Comparison of ENCODE assay signal across 39 cellular contexts in the genomic region with DNA sequence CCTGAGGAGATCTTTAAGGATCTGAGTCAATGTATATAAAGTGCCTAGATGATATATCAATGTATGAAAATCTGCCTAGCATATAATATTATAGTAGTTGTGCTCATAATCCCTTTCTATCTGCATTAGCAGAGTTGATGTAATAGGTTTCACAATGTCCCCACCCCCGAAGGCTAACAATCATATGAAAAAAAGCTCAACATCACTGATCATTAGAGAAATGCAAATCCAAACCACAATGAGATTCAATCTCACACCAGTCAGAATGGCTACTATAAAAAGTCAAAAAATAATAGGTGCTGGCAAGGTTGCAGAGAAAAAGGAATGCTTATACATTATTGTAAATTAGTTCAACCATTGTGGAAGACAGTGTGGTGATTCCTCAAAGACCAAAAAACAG.
"Had no signal": no experiment of that assay in that cellular context is flagged by ENCODE, and none has a peak within 500 bp of the region (broad histone marks: within the 10 kb centered on the region; RNA-seq: fewer than 3 reads in every experiment).

No MANE protein-coding gene starts in this region.

- H3K4me3 Mint-ChIP-seq: activated naive CD4-positive, alpha-beta T cell treated with anti-CD3 and anti-CD28 coated beads for 36 hours; activated naive CD4-positive, alpha-beta T cell treated with anti-CD3 and anti-CD28 coated beads, Interleukin-2, amount 10 ng/mL, durations not matched to agents 7 days and 5 days; activated naive CD4-positive, alpha-beta T cell treated with anti-CD3 and anti-CD28 coated beads, Interleukin-2, amount 50 U/mL, for 24 hours; activated naive CD8-positive, alpha-beta T cell; activated naive CD8-positive, alpha-beta T cell treated with anti-CD3 and anti-CD28 coated beads for 36 hours; activated naive CD8-positive, alpha-beta T cell treated with anti-CD3 and anti-CD28 coated beads, Interleukin-2, amount 10 ng/mL, durations not matched to agents 7 days and 5 days; activated naive CD8-positive, alpha-beta T cell treated with anti-CD3 and anti-CD28 coated beads, Interleukin-2, amount 50 U/mL, for 24 hours; activated T-cell treated with anti-CD3 and anti-CD28 coated beads, Interleukin-2, amount 50 U/mL, for 72 hours; activated T-helper 1 cell treated with anti-CD3 and anti-CD28 coated beads, Interleukin-12 subunit alpha, Interleukin-12 subunit beta, Interleukin-2, Interleukin-4 antibody, amounts not matched to agents 30 ng/mL and 10 ng/mL and 1 ng/mL, durations not matched to agents 14 hours and 24 hours and 36 hours; activated T-helper 17 cell treated with anti-CD3 and anti-CD28 coated beads, Interleukin-2, amount 50 U/mL, for 72 hours; brain; central memory CD8-positive, alpha-beta T cell had no signal

- H3K36me3 ChIP-seq: adrenal gland, ascending aorta, brain microvascular endothelial cell, breast epithelium, cardiac muscle cell, colonic mucosa had no signal

- H3K27me3 ChIP-seq: adrenal gland, ascending aorta, body of pancreas, brain microvascular endothelial cell, breast epithelium, cardiac muscle cell, colonic mucosa had no signal

- H3K4me3 ChIP-seq: adrenal gland, ascending aorta, body of pancreas, breast epithelium, cardiac muscle cell, colonic mucosa had no signal

- H3K27me3 Mint-ChIP-seq: activated naive CD4-positive, alpha-beta T cell treated with anti-CD3 and anti-CD28 coated beads, Interleukin-2, amount 50 U/mL, for 24 hours; activated naive CD8-positive, alpha-beta T cell; activated naive CD8-positive, alpha-beta T cell treated with anti-CD3 and anti-CD28 coated beads, Interleukin-2, amount 50 U/mL, for 24 hours; activated T-helper 17 cell treated with anti-CD3 and anti-CD28 coated beads, Interleukin-2, amount 50 U/mL, for 72 hours; brain; central memory CD8-positive, alpha-beta T cell had no signal

- H3K36me3 Mint-ChIP-seq: activated naive CD4-positive, alpha-beta T cell treated with anti-CD3 and anti-CD28 coated beads, Interleukin-2, amount 10 ng/mL, durations not matched to agents 7 days and 5 days; activated naive CD4-positive, alpha-beta T cell treated with anti-CD3 and anti-CD28 coated beads, Interleukin-2, amount 50 U/mL, for 24 hours; activated naive CD4-positive, alpha-beta T cell treated with anti-CD3 and anti-CD28 coated beads, Interleukin-2, amount 50 U/mL, for 72 hours; activated naive CD8-positive, alpha-beta T cell; activated naive CD8-positive, alpha-beta T cell treated with anti-CD3 and anti-CD28 coated beads for 36 hours; activated naive CD8-positive, alpha-beta T cell treated with anti-CD3 and anti-CD28 coated beads, Interleukin-2, amount 10 ng/mL, durations not matched to agents 7 days and 5 days; brain had no signal

- ATAC-seq: activated naive CD4-positive, alpha-beta T cell treated with anti-CD3 and anti-CD28 coated beads, Interleukin-2, amount 50 U/mL, for 72 hours; activated naive CD8-positive, alpha-beta T cell treated with anti-CD3 and anti-CD28 coated beads, Interleukin-2, amount 50 U/mL, for 24 hours; activated T-cell treated with anti-CD3 and anti-CD28 coated beads, Interleukin-2, amount 50 U/mL, for 72 hours; activated T-helper 17 cell treated with anti-CD3 and anti-CD28 coated beads, Interleukin-2, amount 50 U/mL, for 72 hours; body of pancreas had no signal

- H3K27ac ChIP-seq: adrenal gland, ascending aorta, body of pancreas, brain microvascular endothelial cell, cardiac muscle cell, colonic mucosa had no signal

- H3K27ac Mint-ChIP-seq: activated naive CD4-positive, alpha-beta T cell treated with anti-CD3 and anti-CD28 coated beads for 36 hours; activated naive CD4-positive, alpha-beta T cell treated with anti-CD3 and anti-CD28 coated beads, Interleukin-2, amount 10 ng/mL, durations not matched to agents 7 days and 5 days; activated naive CD4-positive, alpha-beta T cell treated with anti-CD3 and anti-CD28 coated beads, Interleukin-2, amount 50 U/mL, for 24 hours; activated naive CD4-positive, alpha-beta T cell treated with anti-CD3 and anti-CD28 coated beads, Interleukin-2, amount 50 U/mL, for 72 hours; activated naive CD8-positive, alpha-beta T cell; activated naive CD8-positive, alpha-beta T cell treated with anti-CD3 and anti-CD28 coated beads for 36 hours; activated naive CD8-positive, alpha-beta T cell treated with anti-CD3 and anti-CD28 coated beads, Interleukin-2, amount 10 ng/mL, durations not matched to agents 7 days and 5 days; activated naive CD8-positive, alpha-beta T cell treated with anti-CD3 and anti-CD28 coated beads, Interleukin-2, amount 50 U/mL, for 24 hours; activated T-cell treated with anti-CD3 and anti-CD28 coated beads, Interleukin-2, amount 50 U/mL, for 72 hours; activated T-helper 1 cell treated with anti-CD3 and anti-CD28 coated beads, Interleukin-12 subunit alpha, Interleukin-12 subunit beta, Interleukin-2, Interleukin-4 antibody, amounts not matched to agents 30 ng/mL and 10 ng/mL and 1 ng/mL, durations not matched to agents 14 hours and 24 hours and 36 hours; activated T-helper 17 cell treated with anti-CD3 and anti-CD28 coated beads, Interleukin-2, amount 50 U/mL, for 72 hours; activated T-helper 2 cell treated with anti-CD3 and anti-CD28 coated beads, Interferon-gamma antibody, Interleukin-2, Interleukin-4, amounts not matched to agents 10 μg/mL and 5 μg/mL and 100 μg/mL, durations not matched to agents 14 hours and 24 hours and 36 hours; brain had no signal

- H3K9me3 Mint-ChIP-seq: activated naive CD4-positive, alpha-beta T cell treated with anti-CD3 and anti-CD28 coated beads for 36 hours; activated naive CD4-positive, alpha-beta T cell treated with anti-CD3 and anti-CD28 coated beads, Interleukin-2, amount 10 ng/mL, durations not matched to agents 7 days and 5 days; activated naive CD4-positive, alpha-beta T cell treated with anti-CD3 and anti-CD28 coated beads, Interleukin-2, amount 50 U/mL, for 24 hours; activated T-helper 1 cell treated with anti-CD3 and anti-CD28 coated beads, Interleukin-12 subunit alpha, Interleukin-12 subunit beta, Interleukin-2, Interleukin-4 antibody, amounts not matched to agents 30 ng/mL and 10 ng/mL and 1 ng/mL, durations not matched to agents 14 hours and 24 hours and 36 hours; activated T-helper 17 cell treated with anti-CD3 and anti-CD28 coated beads, Interleukin-2, amount 50 U/mL, for 72 hours; activated T-helper 2 cell treated with anti-CD3 and anti-CD28 coated beads, Interferon-gamma antibody, Interleukin-2, Interleukin-4, amounts not matched to agents 10 μg/mL and 5 μg/mL and 100 μg/mL, durations not matched to agents 14 hours and 24 hours and 36 hours; central memory CD8-positive, alpha-beta T cell had no signal

- DNase-seq: activated effector memory CD4-positive, alpha-beta T cell treated with anti-CD3 and anti-CD28 coated beads, Interleukin-2, amount 50 U/mL, for 16 hours; activated effector memory CD4-positive, alpha-beta T cell treated with Interleukin-2 at 50 U/mL for 16 hours; activated gamma-delta T cell; activated gamma-delta T cell treated with Interleukin-2 at 50 U/mL for 16 hours; activated naive CD4-positive, alpha-beta T cell; activated naive CD4-positive, alpha-beta T cell treated with anti-CD3 and anti-CD28 coated beads for 36 hours; activated naive CD4-positive, alpha-beta T cell treated with anti-CD3 and anti-CD28 coated beads, Interleukin-2, amount 10 ng/mL, durations not matched to agents 7 days and 5 days; activated naive CD4-positive, alpha-beta T cell treated with anti-CD3 and anti-CD28 coated beads, Interleukin-2, amount 50 U/mL, for 16 hours; activated naive CD4-positive, alpha-beta T cell treated with Interleukin-2 at 50 U/mL for 16 hours; activated naive CD8-positive, alpha-beta T cell treated with anti-CD3 and anti-CD28 coated beads for 36 hours; activated naive CD8-positive, alpha-beta T cell treated with anti-CD3 and anti-CD28 coated beads, Interleukin-2, amount 10 ng/mL, durations not matched to agents 7 days and 5 days; activated naive CD8-positive, alpha-beta T cell treated with anti-CD3 and anti-CD28 coated beads, Interleukin-2, amount 50 U/mL, for 24 hours; activated T-cell treated with anti-CD3 and anti-CD28 coated beads, Interleukin-2, amount 50 U/mL, for 48 hours; activated T-cell treated with anti-CD3 and anti-CD28 coated beads, Interleukin-2, amount 50 U/mL, for 72 hours; adrenal gland; amniotic stem cell; amygdala; anterior cingulate cortex; aorta; body of pancreas; brain microvascular endothelial cell; caudate nucleus; central memory CD4-positive, alpha-beta T cell; cerebellar nuclear complex; colonic mucosa had no signal

- H3K4me1 ChIP-seq: breast epithelium, colonic mucosa had no signal

- H3K4me1 Mint-ChIP-seq: activated naive CD4-positive, alpha-beta T cell treated with anti-CD3 and anti-CD28 coated beads, Interleukin-2, amount 10 ng/mL, durations not matched to agents 7 days and 5 days; activated naive CD4-positive, alpha-beta T cell treated with anti-CD3 and anti-CD28 coated beads, Interleukin-2, amount 50 U/mL, for 24 hours; activated naive CD8-positive, alpha-beta T cell treated with anti-CD3 and anti-CD28 coated beads for 36 hours; activated naive CD8-positive, alpha-beta T cell treated with anti-CD3 and anti-CD28 coated beads, Interleukin-2, amount 10 ng/mL, durations not matched to agents 7 days and 5 days; activated naive CD8-positive, alpha-beta T cell treated with anti-CD3 and anti-CD28 coated beads, Interleukin-2, amount 50 U/mL, for 24 hours; activated T-helper 17 cell treated with anti-CD3 and anti-CD28 coated beads, Interleukin-2, amount 50 U/mL, for 72 hours; central memory CD8-positive, alpha-beta T cell had no signal

- FAIRE-seq: astrocyte, bronchial epithelial cell, colon had no signal

- H3K9me3 ChIP-seq: adrenal gland, ascending aorta, body of pancreas, breast epithelium, colonic mucosa had no signal
